4 cellular contexts compared by ENCODE assay signal in genomic region chr2:24088960-24089359, GRCh38. TPM values are rescaled to one million over a fixed set of nuclear protein-coding genes. Genes with fewer than 3 reads are reported as not detected.
"Had no signal": no experiment of that assay in that cellular context is flagged by ENCODE, and none has a peak within 500 bp of the region (broad histone marks: within the 10 kb centered on the region; RNA-seq: fewer than 3 reads in every experiment).

No MANE protein-coding gene starts in this region.

RNA-seq across cellular contexts. Expression of gene PFN4, which starts 34.2 kb away (rescaled TPM):
- total RNA-seq: activated T-cell treated with anti-CD3 and anti-CD28 coated beads, Interleukin-2, amount 50 U/mL, for 4 hours; activated T-helper 1 cell treated with anti-CD3 and anti-CD28 coated beads, Interleukin-12 subunit alpha, Interleukin-12 subunit beta, Interleukin-2, Interleukin-4 antibody, amounts not matched to agents 30 ng/mL and 10 ng/mL and 1 ng/mL, durations not matched to agents 14 hours and 24 hours and 36 hours; ascending aorta; cardiac muscle cell had no signal

RNA-seq across cellular contexts. Expression of gene FKBP1B, which starts 39.4 kb away (rescaled TPM):
- total RNA-seq: ascending aorta had no signal
